18 cellular contexts compared by ENCODE assay signal in the genomic region with DNA sequence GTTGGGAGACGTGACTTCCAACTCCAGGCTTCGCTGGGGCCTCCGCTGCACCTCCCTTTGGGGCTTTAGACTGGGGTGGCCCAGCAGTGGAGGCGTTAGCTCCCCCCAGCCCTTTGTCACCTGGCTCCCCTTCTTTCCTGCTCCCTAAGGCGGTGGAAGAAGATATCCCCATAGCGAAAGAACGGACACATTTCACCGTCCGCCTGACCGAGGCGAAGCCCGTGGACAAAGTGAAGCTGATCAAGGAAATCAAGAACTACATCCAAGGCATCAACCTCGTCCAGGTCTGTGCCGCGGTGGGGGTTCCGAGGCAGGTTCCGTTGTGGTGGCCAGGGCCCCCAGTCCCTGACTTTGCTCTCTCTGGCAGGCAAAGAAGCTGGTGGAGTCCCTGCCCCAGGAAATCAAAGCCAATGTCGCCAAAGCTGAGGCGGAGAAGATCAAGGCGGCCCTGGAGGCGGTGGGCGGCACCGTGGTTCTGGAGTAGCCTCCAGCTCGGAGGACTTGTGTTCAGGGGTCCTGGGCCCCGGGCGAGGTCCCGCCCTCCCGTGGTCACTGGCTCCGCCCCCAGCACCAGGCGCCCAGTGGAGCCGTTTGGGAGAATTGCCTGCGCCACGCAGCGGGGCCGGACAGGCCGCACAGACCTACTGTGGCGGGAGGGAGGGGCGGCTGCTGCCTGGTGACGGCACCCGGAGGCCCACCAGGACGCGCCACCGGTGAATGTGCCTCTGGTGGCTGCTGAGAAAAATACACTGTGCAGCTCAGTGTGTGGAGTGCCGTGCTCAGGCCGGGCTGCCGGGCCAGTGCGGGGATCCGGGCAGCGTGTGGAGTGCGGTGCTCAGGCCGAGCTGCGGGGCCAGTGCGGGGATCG. TPM values are rescaled to one million over a fixed set of nuclear protein-coding genes. Genes with fewer than 3 reads are reported as not detected.
DNase-seq lines count a peak whose midpoint lies in the region; TF ChIP-seq lines count a peak whose summit lies in the region.
"Had no signal": no experiment of that assay in that cellular context is flagged by ENCODE, and none has a peak within 500 bp of the region (broad histone marks: within the 10 kb centered on the region; RNA-seq: fewer than 3 reads in every experiment).

No MANE protein-coding gene starts in this region.

- H3K4me3 ChIP-seq in OCI-LY7 (ENCODE audit: low read depth, low read length, poor library complexity, severe bottlenecking) = no peak overlapping the region
- H3K4me3 ChIP-seq in neuronal stem cell (ENCODE audit: low read length in 2 of 2) = no peak overlapping the region
- H3K4me3 ChIP-seq: right atrium auricular region, vagina had no signal

- intact Hi-C loops in activated naive CD4-positive, alpha-beta T cell treated with anti-CD3 and anti-CD28 coated beads for 36 hours (cut with micrococcal nuclease) = no loop called here
- intact Hi-C loops in OCI-LY7 (cut with micrococcal nuclease; ENCODE audit: unreplicated experiment) = no loop called here

- peaks cover 37% of the 10 kb centered on the region for H3K79me2 ChIP-seq in OCI-LY7 (ENCODE audit: insufficient read depth, low read depth, low read length)

- no peaks in the 10 kb centered on the region for H3K9me2 ChIP-seq in OCI-LY7 (ENCODE audit: insufficient read depth, low read length)

- no peak overlapping the region for H2AK5ac ChIP-seq in neuronal stem cell (ENCODE audit: low read depth, low read length)

- H3K18ac ChIP-seq in neuronal stem cell (ENCODE audit: low read length) = no peak overlapping the region

- CTCF ChIA-PET in activated naive CD4-positive, alpha-beta T cell treated with anti-CD3 and anti-CD28 coated beads for 36 hours (lab: Charles Lee) = no interaction called here
- CTCF ChIA-PET in OCI-LY7 (lab: Charles Lee; ENCODE audit: unreplicated experiment) = no interaction called here

- H3K27me3 ChIP-seq in neuronal stem cell (ENCODE audit: control insufficient read depth in 3 of 3, insufficient read depth in 3 of 3, low read depth in 1 of 3, low read length in 3 of 3) = peaks cover 0 to 14% (median 0%) of the 10 kb centered on the region in 3 experiments
- H3K27me3 ChIP-seq: neutrophil, right atrium auricular region, vagina had no signal

- no peaks in the 10 kb centered on the region for H3K9me3 Mint-ChIP-seq in activated naive CD4-positive, alpha-beta T cell treated with anti-CD3 and anti-CD28 coated beads, Interleukin-2, amount 50 U/mL, for 24 hours
- H3K9me3 Mint-ChIP-seq in activated naive CD4-positive, alpha-beta T cell treated with anti-CD3 and anti-CD28 coated beads for 36 hours = no peaks in the 10 kb centered on the region
- H3K9me3 Mint-ChIP-seq: IgD-negative memory B cell had no signal

- H3K27ac ChIP-seq in OCI-LY7 (ENCODE audit: low read depth, low read length, poor library complexity, severe bottlenecking) (no peak overlapping the region), neuronal stem cell (replicated peaks; ENCODE audit: low read length) (no peak overlapping the region)
- H3K27ac ChIP-seq: neutrophil, right atrium auricular region, vagina had no signal

- H2BK5ac ChIP-seq in neuronal stem cell (ENCODE audit: low read length) = no peak overlapping the region

- no peak overlapping the region for H3K14ac ChIP-seq in neuronal stem cell (ENCODE audit: low read length)

- no peak overlapping the region for H4K91ac ChIP-seq in neuronal stem cell (ENCODE audit: low read depth, low read length, poor library complexity)

- H2BK15ac ChIP-seq in neuronal stem cell (ENCODE audit: low read length) = no peak overlapping the region

- H3K9ac ChIP-seq in neuronal stem cell (ENCODE audit: low read depth, low read length, poor library complexity) = no peak overlapping the region

- H3K9me3 ChIP-seq in OCI-LY7 (ENCODE audit: low read length) (no peaks in the 10 kb centered on the region), neuronal stem cell (replicated peaks in 1 of 2; ENCODE audit: control insufficient read depth in 2 of 2, insufficient read depth in 1 of 2, low read depth in 1 of 2, low read length in 2 of 2) (no peaks in the 10 kb centered on the region)
- H3K9me3 ChIP-seq: neutrophil, right atrium auricular region, vagina had no signal

- H4K8ac ChIP-seq in neuronal stem cell (ENCODE audit: low read depth, low read length) = no peak overlapping the region

- no CpG with 5 or more reads among the region's 54 CpGs for WGBS in neuronal stem cell (ENCODE audit: extremely low coverage in 2 of 2, insufficient read length in 2 of 2, insufficient replicate concordance in 1 of 2), 2 donors

- H3K79me1 ChIP-seq in neuronal stem cell (ENCODE audit: low read depth, low read length) = peaks cover 24% of the 10 kb centered on the region

- H3K36me3 ChIP-seq in OCI-LY7 (ENCODE audit: insufficient read depth, low read length) (peaks cover 73% of the 10 kb centered on the region), neuronal stem cell (replicated peaks in 1 of 2; ENCODE audit: control insufficient read depth in 2 of 2, insufficient read depth in 2 of 2, low read length in 2 of 2) (peaks cover 30 to 52% of the 10 kb centered on the region in 2 donors)
- H3K36me3 ChIP-seq: neutrophil had no signal

- H3K4me1 ChIP-seq in OCI-LY7 (ENCODE audit: insufficient read depth, low read length, poor library complexity, severe bottlenecking) = peaks cover 24% of the 10 kb centered on the region
- peaks cover 21 to 22% of the 10 kb centered on the region in 2 donors for H3K4me1 ChIP-seq in neuronal stem cell (ENCODE audit: control insufficient read depth in 2 of 2, insufficient read depth in 1 of 2, low read depth in 1 of 2, low read length in 2 of 2)

- H3K4ac ChIP-seq in neuronal stem cell (ENCODE audit: low read length) = no peak overlapping the region

- TF ChIP-seq CTCF in OCI-LY7 (conservative IDR thresholded peaks at IDR 0.05; ENCODE audit: low read length) = 0 out of 2 replicates have a peak, but pooled peaks have one; percentile 30

- H3K4me2 ChIP-seq in OCI-LY7 (ENCODE audit: low read length) = no peak overlapping the region
- no peak overlapping the region for H3K4me2 ChIP-seq in neuronal stem cell (ENCODE audit: insufficient read depth, low read length, poor library complexity, severe bottlenecking)

- H3K4me1 Mint-ChIP-seq in activated naive CD4-positive, alpha-beta T cell treated with anti-CD3 and anti-CD28 coated beads, Interleukin-2, amount 50 U/mL, for 24 hours = peaks cover 18% of the 10 kb centered on the region
- peaks cover 44% of the 10 kb centered on the region for H3K4me1 Mint-ChIP-seq in activated naive CD4-positive, alpha-beta T cell treated with anti-CD3 and anti-CD28 coated beads for 36 hours (ENCODE audit: low read depth)

- H2BK12ac ChIP-seq in neuronal stem cell (ENCODE audit: low read length) = no peak overlapping the region

- peaks cover 3% of the 10 kb centered on the region for H3K36me3 Mint-ChIP-seq in activated naive CD4-positive, alpha-beta T cell treated with anti-CD3 and anti-CD28 coated beads, Interleukin-2, amount 50 U/mL, for 24 hours
- peaks cover 38% of the 10 kb centered on the region for H3K36me3 Mint-ChIP-seq in activated naive CD4-positive, alpha-beta T cell treated with anti-CD3 and anti-CD28 coated beads for 36 hours (ENCODE audit: low read depth)

- peaks cover 4% of the 10 kb centered on the region; the same call in 1 of the 2 replicates for H4K20me1 ChIP-seq in OCI-LY7 (ENCODE audit: insufficient read depth, low read length)

- no peaks in the 10 kb centered on the region for H3K27me3 Mint-ChIP-seq in activated naive CD4-positive, alpha-beta T cell treated with anti-CD3 and anti-CD28 coated beads, Interleukin-2, amount 50 U/mL, for 24 hours
- no peaks in the 10 kb centered on the region for H3K27me3 Mint-ChIP-seq in activated naive CD4-positive, alpha-beta T cell treated with anti-CD3 and anti-CD28 coated beads for 36 hours (ENCODE audit: low read depth)

- peak overlapping the region; percentile 62 for H3K23ac ChIP-seq in neuronal stem cell (ENCODE audit: low read depth, low read length, poor library complexity)

- H3K27ac Mint-ChIP-seq in activated naive CD4-positive, alpha-beta T cell treated with anti-CD3 and anti-CD28 coated beads, Interleukin-2, amount 50 U/mL, for 24 hours = peak overlapping the region; percentile 68
- H3K27ac Mint-ChIP-seq in activated naive CD4-positive, alpha-beta T cell treated with anti-CD3 and anti-CD28 coated beads for 36 hours = no peak overlapping the region
- H3K27ac Mint-ChIP-seq: IgD-negative memory B cell had no signal

- no peak overlapping the region for H3K4me3 Mint-ChIP-seq in activated naive CD4-positive, alpha-beta T cell treated with anti-CD3 and anti-CD28 coated beads, Interleukin-2, amount 50 U/mL, for 24 hours
- H3K4me3 Mint-ChIP-seq in activated naive CD4-positive, alpha-beta T cell treated with anti-CD3 and anti-CD28 coated beads for 36 hours = no peak overlapping the region

- no peak overlapping the region for H2AFZ ChIP-seq in OCI-LY7 (ENCODE audit: low read length)
- no peak overlapping the region for H2AFZ ChIP-seq in neuronal stem cell (ENCODE audit: low read length)

- TSS peak; percentile 53 for BruUV-seq in OCI-LY7 (replicated peaks; lab: Mats Ljungman, UMichigan)

- DNase-seq in activated naive CD4-positive, alpha-beta T cell treated with anti-CD3 and anti-CD28 coated beads for 36 hours = no peak
- no peak for DNase-seq in OCI-LY7 (ENCODE audit: low spot score)
- DNase-seq in neuronal stem cell (ENCODE audit: low spot score) = no peak
- no peak for DNase-seq in effector CD8-positive, alpha-beta T cell (lab: John Stamatoyannopoulos, UW)
- no peak for DNase-seq in NCI-H1436 (lab: John Stamatoyannopoulos, UW)
- DNase-seq: activated CD4-positive, alpha-beta T cell treated with anti-CD3 and anti-CD28 coated beads, Interleukin-2, amount 50 U/mL, for 48 hours; central memory CD4-positive, alpha-beta T cell; DND-41; effector CD4-positive, alpha-beta T cell; left colon; NCI-H2107; NCI-H526 treated with DMSO at 0.1 percent for 48 hours; OCI-M1 had no signal

- POLR2A ChIA-PET in OCI-LY7 (lab: Charles Lee) = no interaction called here

- no peak overlapping the region for H2BK120ac ChIP-seq in neuronal stem cell (ENCODE audit: low read depth, low read length)

RNA-seq across cellular contexts. Expression of a gene that starts 3.8 kb away (rescaled TPM):
- 100 to 1,000 TPM in 1 of 2 experiments, 10 to 100 TPM in 1; 97.7 to 102 TPM for total RNA-seq in activated naive CD4-positive, alpha-beta T cell treated with anti-CD3 and anti-CD28 coated beads for 36 hours
- 49.8 and 67.2 TPM in 2 replicates for total RNA-seq in OCI-LY7 (2014; rRNA removed; shearing (Covaris generic))
- total RNA-seq in OCI-LY7 (2022) = 143 and 189 TPM in 2 replicates
- 75.2 TPM for polyA plus RNA-seq in neuronal stem cell (2013, experiment 1 of 2)
- 73.4 TPM for polyA plus RNA-seq in neuronal stem cell (2013, experiment 2 of 2)

RNA-seq across cellular contexts. Expression of a gene that starts 5.1 kb away (rescaled TPM):
- total RNA-seq in activated naive CD4-positive, alpha-beta T cell treated with anti-CD3 and anti-CD28 coated beads for 36 hours = 10 to 100 TPM; 16.9 to 18.0 TPM
- 46.3 and 46.9 TPM in 2 replicates for total RNA-seq in OCI-LY7 (2014; rRNA removed; shearing (Covaris generic))
- total RNA-seq in OCI-LY7 (2022) = 41.3 and 45.6 TPM in 2 replicates
- 12.7 TPM for polyA plus RNA-seq in neuronal stem cell (2013, experiment 1 of 2)
- 12.8 TPM for polyA plus RNA-seq in neuronal stem cell (2013, experiment 2 of 2)

RNA-seq across cellular contexts. Expression of a gene that starts 23.2 kb away (rescaled TPM):
- 100 to 1,000 TPM in 1 of 2 experiments, 10 to 100 TPM in 1; 87.1 to 109 TPM for total RNA-seq in activated naive CD4-positive, alpha-beta T cell treated with anti-CD3 and anti-CD28 coated beads for 36 hours
- 120 and 162 TPM in 2 replicates for total RNA-seq in OCI-LY7 (2014; rRNA removed; shearing (Covaris generic))
- 175 and 219 TPM in 2 replicates for total RNA-seq in OCI-LY7 (2022)
- 33.9 TPM for polyA plus RNA-seq in neuronal stem cell (2013, experiment 1 of 2)
- polyA plus RNA-seq in neuronal stem cell (2013, experiment 2 of 2) = 31.7 TPM

RNA-seq across cellular contexts. Expression of a gene that starts 23.4 kb away (rescaled TPM):
- 10 to 100 TPM; 13.8 to 14.1 TPM for total RNA-seq in activated naive CD4-positive, alpha-beta T cell treated with anti-CD3 and anti-CD28 coated beads for 36 hours
- 86.1 and 86.4 TPM in 2 replicates for total RNA-seq in OCI-LY7 (2014; rRNA removed; shearing (Covaris generic))
- 49.8 and 52.2 TPM in 2 replicates for total RNA-seq in OCI-LY7 (2022)
- polyA plus RNA-seq in neuronal stem cell (2013, experiment 1 of 2) = 41.9 TPM
- polyA plus RNA-seq in neuronal stem cell (2013, experiment 2 of 2) = 43.1 TPM

RNA-seq across cellular contexts. Expression of a gene that starts 40.5 kb away (rescaled TPM):
- total RNA-seq in activated naive CD4-positive, alpha-beta T cell treated with anti-CD3 and anti-CD28 coated beads for 36 hours = 10 to 100 TPM; 30.8 to 32.3 TPM
- 39.4 and 39.9 TPM in 2 replicates for total RNA-seq in OCI-LY7 (2014; rRNA removed; shearing (Covaris generic))
- total RNA-seq in OCI-LY7 (2022) = 61.1 and 61.4 TPM in 2 replicates
- polyA plus RNA-seq in neuronal stem cell (2013, experiment 1 of 2) = 19.1 TPM
- polyA plus RNA-seq in neuronal stem cell (2013, experiment 2 of 2) = 19.1 TPM
